27 cellular contexts compared by ENCODE assay signal in the genomic region with DNA sequence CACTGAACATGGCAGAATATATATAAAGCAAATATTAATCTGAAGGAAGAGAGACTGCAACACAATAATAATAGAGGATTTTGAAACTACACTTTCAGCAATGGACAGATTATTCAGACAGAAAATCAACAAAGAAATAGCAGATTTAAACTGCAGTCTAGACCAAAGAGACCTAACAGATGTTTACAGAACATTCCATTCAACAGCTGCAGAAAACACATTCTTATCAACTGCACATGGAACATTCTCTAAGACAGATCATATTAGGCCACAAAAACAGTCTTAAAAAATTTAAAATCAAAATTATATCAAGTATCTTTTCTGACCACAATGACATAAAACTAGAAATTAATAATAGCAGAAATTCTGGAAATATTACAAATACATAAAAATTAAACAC. TPM values are rescaled to one million over a fixed set of nuclear protein-coding genes. Genes with fewer than 3 reads are reported as not detected.
A peak's percentile ranks its signal among the peaks of the same experiment; 100 is the strongest.
DNase-seq lines count a peak whose midpoint lies in the region; ATAC-seq, FAIRE-seq and TF ChIP-seq lines count a peak whose summit lies in the region.
"Had no signal": no experiment of that assay in that cellular context is flagged by ENCODE, and none has a peak within 500 bp of the region (broad histone marks: within the 10 kb centered on the region; RNA-seq: fewer than 3 reads in every experiment).

No MANE protein-coding gene starts in this region.

- intact Hi-C loops in upper lobe of right lung (cut with DNase I): no loop called here
- intact Hi-C loops in CD4-positive, alpha-beta memory T cell (cut with micrococcal nuclease): no loop called here

- no peak overlapping the region for H3K9ac ChIP-seq in endodermal cell (ENCODE audit: extremely low read depth, low read length, poor library complexity, severe bottlenecking)

- DNase-seq in LHCN-M2 (ENCODE audit: low read depth) (peak; percentile 74), myocyte (ENCODE audit: low read depth) (peak; percentile 44), SKM-1 treated with dmso at 0.1 percent for 144 hours (lab: John Stamatoyannopoulos, UW; ENCODE audit: unreplicated experiment) (no peak), upper lobe of right lung (no peak), endodermal cell (no peak)
- DNase-seq in CD4-positive, alpha-beta memory T cell: no peak
- DNase-seq: BE2C, Calu3, DMS153, DND-41, IMR-90, KG1, NCI-H1092, NCI-H1417 treated with DMSO at 0.1 percent for 48 hours, NCI-H1694 treated with DMSO at 0.1 percent for 48 hours, NCI-H2081 treated with DMSO at 0.1 percent for 48 hours, NCI-H2171, NCI-H226, NCI-H510A, NCI-H69, SHP77 had no signal

- H3K27me3 ChIP-seq in upper lobe of right lung (no peaks in the 10 kb centered on the region), endodermal cell (ENCODE audit: control insufficient read depth, insufficient read depth, low read length, poor library complexity, severe bottlenecking) (no peaks in the 10 kb centered on the region)
- no peaks in the 10 kb centered on the region for H3K27me3 ChIP-seq in CD4-positive, alpha-beta memory T cell (ENCODE audit: insufficient read depth, low read length)
- H3K27me3 ChIP-seq: BE2C had no signal

- no peak for ATAC-seq in upper lobe of right lung
- ATAC-seq: Panc1 had no signal

- H3K36me3 Mint-ChIP-seq in endodermal cell (ENCODE audit: low read depth): peaks cover 37% of the 10 kb centered on the region
- peaks cover 7 to 9% of the 10 kb centered on the region in 2 donors for H3K36me3 Mint-ChIP-seq in CD4-positive, alpha-beta memory T cell

- H3K4me1 Mint-ChIP-seq in endodermal cell: peaks cover 2% of the 10 kb centered on the region
- peaks cover 0 to 3% (median under 1%) of the 10 kb centered on the region in 4 donors for H3K4me1 Mint-ChIP-seq in CD4-positive, alpha-beta memory T cell

- H3K4me3 Mint-ChIP-seq in endodermal cell: no peak overlapping the region
- no peak overlapping the region for H3K4me3 Mint-ChIP-seq in CD4-positive, alpha-beta memory T cell
- H3K4me3 Mint-ChIP-seq: CD14-positive monocyte had no signal

- H3K27ac Mint-ChIP-seq in endodermal cell: no peak overlapping the region
- no peak overlapping the region for H3K27ac Mint-ChIP-seq in CD4-positive, alpha-beta memory T cell

- H3K4me3 ChIP-seq in upper lobe of right lung (no peak overlapping the region), endodermal cell (ENCODE audit: low read length) (no peak overlapping the region)
- H3K4me3 ChIP-seq in CD4-positive, alpha-beta memory T cell (ENCODE audit: low read length in 2 of 2): no peak overlapping the region
- H3K4me3 ChIP-seq: SK-N-MC had no signal

- H3K9me3 ChIP-seq in upper lobe of right lung (peaks cover 7% of the 10 kb centered on the region), endodermal cell (ENCODE audit: control insufficient read depth, low read length) (peaks cover 8% of the 10 kb centered on the region)
- peaks cover 0 to 6% of the 10 kb centered on the region in 2 donors for H3K9me3 ChIP-seq in CD4-positive, alpha-beta memory T cell (ENCODE audit: control insufficient read depth in 1 of 2, low read length in 2 of 2)
- H3K9me3 ChIP-seq: BE2C had no signal

- no peaks in the 10 kb centered on the region for H3K36me3 ChIP-seq in upper lobe of right lung
- H3K36me3 ChIP-seq in endodermal cell (ENCODE audit: control insufficient read depth, insufficient read depth, low read length): peaks cover 50% of the 10 kb centered on the region
- no peaks in the 10 kb centered on the region for H3K36me3 ChIP-seq in CD4-positive, alpha-beta memory T cell (ENCODE audit: insufficient read depth, low read length)

- H3K27me3 Mint-ChIP-seq in endodermal cell (ENCODE audit: insufficient read depth): no peaks in the 10 kb centered on the region
- no peaks in the 10 kb centered on the region for H3K27me3 Mint-ChIP-seq in CD4-positive, alpha-beta memory T cell

- TF ChIP-seq CTCF in upper lobe of right lung (IDR thresholded peaks at IDR 0.05) (no peak), endodermal cell (conservative IDR thresholded peaks at IDR 0.05) (no peak)

- H3K9me3 Mint-ChIP-seq in endodermal cell: peaks cover 10% of the 10 kb centered on the region
- H3K9me3 Mint-ChIP-seq in CD4-positive, alpha-beta memory T cell: peaks cover 0 to 19% (median 15%) of the 10 kb centered on the region in 8 donors

- POLR2A ChIA-PET in CD4-positive, alpha-beta memory T cell (lab: Charles Lee; ENCODE audit: partially characterized antibody): no interaction called here

- no peaks in the 10 kb centered on the region for H3K4me1 ChIP-seq in upper lobe of right lung
- no peaks in the 10 kb centered on the region for H3K4me1 ChIP-seq in endodermal cell (ENCODE audit: control insufficient read depth, insufficient read depth, low read length)
- H3K4me1 ChIP-seq in CD4-positive, alpha-beta memory T cell (ENCODE audit: insufficient read depth, low read length): no peaks in the 10 kb centered on the region
- H3K4me1 ChIP-seq: BE2C had no signal

- H3K27ac ChIP-seq in upper lobe of right lung (no peak overlapping the region), endodermal cell (ENCODE audit: low read depth, low read length) (no peak overlapping the region)
- H3K27ac ChIP-seq in CD4-positive, alpha-beta memory T cell (ENCODE audit: low read depth, low read length): no peak overlapping the region
- H3K27ac ChIP-seq: RWPE1, SK-N-MC had no signal

- CTCF ChIA-PET in CD4-positive, alpha-beta memory T cell (lab: Charles Lee; ENCODE audit: partially characterized antibody): interaction anchor here (1.2 kb wide), 1 partner anchor 26 kb away, joined by 3 read pairs; no protein-coding TSS in a partner anchor

- peak; percentile 12 for FAIRE-seq in endometrium (lab: Jason Lieb, UNC)
- FAIRE-seq: H54 had no signal

RNA-seq across cellular contexts. Expression of a gene that starts 27.1 kb away (rescaled TPM):
- 43.9 and 53.7 TPM in 2 replicates for total RNA-seq in LHCN-M2 (2014; rRNA removed)
- 3.0 TPM for polyA plus RNA-seq in LHCN-M2 (2012)
- total RNA-seq in myocyte: 1.5 and 2.9 TPM in 2 replicates
- 0.13 TPM for polyA plus RNA-seq in myocyte (2012)
- total RNA-seq in upper lobe of right lung: 0.78 TPM
- total RNA-seq in endodermal cell: 10 to 100 TPM; 32.4 to 39.6 TPM
- polyA plus RNA-seq in endodermal cell (2013, experiment 1 of 2): 31.0 TPM
- 40.7 TPM for polyA plus RNA-seq in endodermal cell (2013, experiment 2 of 2)
- 1 to 10 TPM in 1 of 2 experiments, under 1 TPM in 1; 0.67 to 1.5 TPM for total RNA-seq in CD4-positive, alpha-beta memory T cell
- polyA plus RNA-seq in CD4-positive, alpha-beta memory T cell: under 1 TPM in 1 of 2 donors, not detected in 1; 0.77 TPM

Comparison
In these comparisons a context has a peak if more than half of its experiments do, and no peak if none do; other contexts are left out.
1. DNase-seq: peak in LHCN-M2 (single experiment) and myocyte (single experiment); none in SKM-1 treated with dmso at 0.1 percent for 144 hours (single experiment), upper lobe of right lung (single experiment), endodermal cell (single experiment) and CD4-positive, alpha-beta memory T cell (0 of 5).